1 cellular context compared by ENCODE assay signal in genomic region chr4:1602621-1603412, GRCh38.
TF ChIP-seq lines count a peak whose summit lies in the region.

No MANE protein-coding gene starts in this region.

TF ChIP-seq in IMR-90, 13 proteins besides CTCF, POLR2A, EP300 and RAD21 (continued from another document):
- TF ChIP-seq SMC3 (IDR thresholded peaks at IDR 0.05; ENCODE audit: low read depth, low read length) (no peak), MXI1 (IDR thresholded peaks at IDR 0.05; ENCODE audit: borderline replicate concordance, low read depth, low read length) (no peak), RCOR1 (IDR thresholded peaks at IDR 0.05; ENCODE audit: insufficient replicate concordance, low read length) (no peak), RFX5 (IDR thresholded peaks at IDR 0.05; ENCODE audit: low read depth, low read length) (no peak), CEBPB (IDR thresholded peaks at IDR 0.05; ENCODE audit: low read depth, low read length) (no peak), MAFK (IDR thresholded peaks at IDR 0.05; ENCODE audit: low read depth, low read length) (no peak), USF2 (IDR thresholded peaks at IDR 0.05; ENCODE audit: low read depth, low read length) (no peak)
